Comparison of ENCODE assay signal across 9 cellular contexts in genomic region chr18:37393945-37394609, GRCh38.
DNase-seq lines count a peak whose midpoint lies in the region; ATAC-seq and TF ChIP-seq lines count a peak whose summit lies in the region.
"Had no signal": no experiment of that assay in that cellular context is flagged by ENCODE, and none has a peak within 500 bp of the region (broad histone marks: within the 10 kb centered on the region; RNA-seq: fewer than 3 reads in every experiment).

No MANE protein-coding gene starts in this region.

- no peaks in the 10 kb centered on the region for H3K9me2 ChIP-seq in MM.1S (replicated peaks; ENCODE audit: insufficient read depth, low read length)

- H3K27me3 ChIP-seq in MM.1S (replicated peaks; ENCODE audit: insufficient read depth, low read length) (no peaks in the 10 kb centered on the region), WERI-Rb-1 (ENCODE audit: insufficient read depth, low read depth, severe bottlenecking) (no peaks in the 10 kb centered on the region), neural progenitor cell (peaks cover 37% of the 10 kb centered on the region)

- H3K4me3 ChIP-seq in MM.1S (ENCODE audit: low read length) (peak overlapping the region; percentile 27; the same call in 1 of the 2 replicates), WERI-Rb-1 (ENCODE audit: low read depth, low read length) (peak overlapping the region; percentile 40), neural progenitor cell (peak overlapping the region; percentile 41)
- H3K4me3 ChIP-seq: PC-9 had no signal

- H3F3A ChIP-seq in MM.1S (ENCODE audit: insufficient read depth, low read length): no peaks in the 10 kb centered on the region
- H3F3A ChIP-seq in neural progenitor cell (ENCODE audit: low read depth): no peaks in the 10 kb centered on the region

- peaks cover 24% of the 10 kb centered on the region for H3K4me1 ChIP-seq in MM.1S (ENCODE audit: low read length)
- H3K4me1 ChIP-seq in neural progenitor cell: peaks cover 6% of the 10 kb centered on the region

- TF ChIP-seq CTCF in MM.1S (IDR thresholded peaks at IDR 0.05; ENCODE audit: low read length) (0 out of 2 replicates have a peak, but pooled peaks have one; percentile 8), WERI-Rb-1 (IDR thresholded peaks at IDR 0.05; ENCODE audit: low read depth, low read length) (peak; percentile 42), glutamatergic neuron (IDR thresholded peaks at IDR 0.05; ENCODE audit: partially characterized antibody, unreplicated experiment) (no peak), neural progenitor cell (IDR thresholded peaks at IDR 0.05) (peak; percentile 44)

- H3K4me2 ChIP-seq in MM.1S (ENCODE audit: low read depth, low read length) (peak overlapping the region; percentile 65), neural progenitor cell (peak overlapping the region; percentile 82)
- H3K4me2 ChIP-seq: PC-9 had no signal

- H3K36me3 ChIP-seq in MM.1S (replicated peaks; ENCODE audit: insufficient read depth, low read length): no peaks in the 10 kb centered on the region
- no peaks in the 10 kb centered on the region for H3K36me3 ChIP-seq in WERI-Rb-1
- H3K36me3 ChIP-seq in neural progenitor cell: no peaks in the 10 kb centered on the region

- peaks cover 39% of the 10 kb centered on the region for H3K4me1 Mint-ChIP-seq in glutamatergic neuron (ENCODE audit: low read depth, unreplicated experiment)
- H3K4me1 Mint-ChIP-seq in neural progenitor cell: peaks cover 10% of the 10 kb centered on the region

- DNase-seq in Daoy (ENCODE audit: low read depth) (peak; percentile 21), MM.1S (peak; percentile 60), WERI-Rb-1 (peak; percentile 96), glutamatergic neuron (peak; percentile 96), neural progenitor cell (ENCODE audit: low spot score) (peak; percentile 95), RKO (ENCODE audit: low spot score) (no peak)
- no peak for DNase-seq in activated naive CD4-positive, alpha-beta T cell treated with Interleukin-2 at 50 U/mL for 16 hours

- H3K79me2 ChIP-seq in MM.1S (ENCODE audit: low read length) (no peaks in the 10 kb centered on the region), neural progenitor cell (ENCODE audit: low read depth) (no peaks in the 10 kb centered on the region)

- ATAC-seq in HG02973 (IDR thresholded peaks at IDR 0.05; ENCODE audit: unreplicated experiment): no peak

- H3K27ac Mint-ChIP-seq in glutamatergic neuron (ENCODE audit: unreplicated experiment) (peak overlapping the region; percentile 97), neural progenitor cell (no peak overlapping the region)

- H3K9ac ChIP-seq in MM.1S (ENCODE audit: low read length) (no peak overlapping the region), neural progenitor cell (no peak overlapping the region)

- H2AFZ ChIP-seq in MM.1S (ENCODE audit: low read length): peak overlapping the region; percentile 67; the same call in 1 of the 2 replicates
- H2AFZ ChIP-seq in neural progenitor cell (replicated peaks): peak overlapping the region; percentile 1
- H2AFZ ChIP-seq: PC-9 had no signal

- H3K9me3 Mint-ChIP-seq in glutamatergic neuron (ENCODE audit: unreplicated experiment) (peaks cover 18% of the 10 kb centered on the region), neural progenitor cell (peaks cover 14% of the 10 kb centered on the region)

- H3K36me3 Mint-ChIP-seq in glutamatergic neuron (ENCODE audit: unreplicated experiment) (peaks cover 6% of the 10 kb centered on the region), neural progenitor cell (no peaks in the 10 kb centered on the region)

- H3K27ac ChIP-seq in MM.1S (ENCODE audit: low read length) (no peak overlapping the region), WERI-Rb-1 (peak overlapping the region; percentile 84), neural progenitor cell (no peak overlapping the region)
- H3K27ac ChIP-seq: PC-9 had no signal

- peak overlapping the region; percentile 76 for H3K4me3 Mint-ChIP-seq in glutamatergic neuron (ENCODE audit: unreplicated experiment)
- H3K4me3 Mint-ChIP-seq in neural progenitor cell: peak overlapping the region; percentile 68

- H4K20me1 ChIP-seq in MM.1S (ENCODE audit: insufficient read depth, low read length) (no peaks in the 10 kb centered on the region), neural progenitor cell (ENCODE audit: low read depth) (no peaks in the 10 kb centered on the region)

- H3K27me3 Mint-ChIP-seq in glutamatergic neuron (ENCODE audit: unreplicated experiment) (peaks cover 22% of the 10 kb centered on the region), neural progenitor cell (ENCODE audit: insufficient read depth, low read depth) (peaks cover 26% of the 10 kb centered on the region)

- H3K9me3 ChIP-seq in MM.1S (replicated peaks; ENCODE audit: insufficient read depth, low read length) (no peaks in the 10 kb centered on the region), WERI-Rb-1 (ENCODE audit: severe bottlenecking) (peaks cover 3% of the 10 kb centered on the region), neural progenitor cell (ENCODE audit: low read depth) (no peaks in the 10 kb centered on the region)

Comparison
In these comparisons a context has a peak if more than half of its experiments do, and no peak if none do; other contexts are left out.
1. DNase-seq: peak in Daoy (single experiment), MM.1S (single experiment), WERI-Rb-1 (single experiment), glutamatergic neuron (single experiment) and neural progenitor cell (single experiment); none in RKO (single experiment) and activated naive CD4-positive, alpha-beta T cell treated with Interleukin-2 at 50 U/mL for 16 hours (single experiment).
2. Peak in every context shown above with its lines, with median percentiles within 50 percentile points of each other: H3K4me3 ChIP-seq.